In genomic region chr12:94754653-94755052, GRCh38 we compare ENCODE assay signal across 17 cellular contexts.
DNase-seq lines count a peak whose midpoint lies in the region; ATAC-seq and TF ChIP-seq lines count a peak whose summit lies in the region.
"Had no signal": no experiment of that assay in that cellular context is flagged by ENCODE, and none has a peak within 500 bp of the region (broad histone marks: within the 10 kb centered on the region; RNA-seq: fewer than 3 reads in every experiment).

No MANE protein-coding gene starts in this region.

- no peak overlapping the region for H3K4me3 Mint-ChIP-seq in stimulated activated naive B cell treated with anti-CD40 and anti-IgM and Interleukin-4, amounts not matched to agents 10 μg/mL and 1 μg/mL and 100 μg/mL, for 72 hours
- H3K4me3 Mint-ChIP-seq: activated naive CD8-positive, alpha-beta T cell had no signal

- H3K36me3 ChIP-seq in heart right ventricle (no peaks in the 10 kb centered on the region), RWPE2 (ENCODE audit: low read depth) (no peaks in the 10 kb centered on the region)
- H3K36me3 ChIP-seq: colonic mucosa, esophagus squamous epithelium, stomach had no signal

- peaks cover 34 to 48% of the 10 kb centered on the region in 2 donors for H3K36me3 Mint-ChIP-seq in stimulated activated naive B cell treated with anti-CD40 and anti-IgM and Interleukin-4, amounts not matched to agents 10 μg/mL and 1 μg/mL and 100 μg/mL, for 72 hours
- H3K36me3 Mint-ChIP-seq: activated naive CD8-positive, alpha-beta T cell had no signal

- intact Hi-C loops in heart right ventricle (cut with DNase I) (loop anchor here in 2 of 10 donors (10.0 kb wide), 2 partner anchors 190 to 620 kb away; no protein-coding TSS in a partner anchor), left ventricle myocardium superior (cut with micrococcal nuclease) (no loop called here)

- TF ChIP-seq CTCF in heart right ventricle (IDR thresholded peaks at IDR 0.05), result peak in 7 of 9 donors; percentile 7 to 48 (median 31)
- TF ChIP-seq CTCF in RWPE2 (IDR thresholded peaks at IDR 0.05; ENCODE audit: poor library complexity, severe bottlenecking), result peak; percentile 36
- TF ChIP-seq CTCF in fibroblast of pulmonary artery (IDR thresholded peaks at IDR 0.05; ENCODE audit: low read length, missing control alignments), result peak; percentile 40

- H3K27me3 ChIP-seq in heart right ventricle, result peaks cover 0 to 6% (median 3%) of the 10 kb centered on the region in 7 donors
- no peaks in the 10 kb centered on the region for H3K27me3 ChIP-seq in RWPE2 (ENCODE audit: insufficient read depth, poor library complexity, severe bottlenecking)
- H3K27me3 ChIP-seq: colonic mucosa, esophagus squamous epithelium, stomach had no signal

- H3K27ac ChIP-seq in heart right ventricle, result no peak overlapping the region
- H3K27ac ChIP-seq in RWPE2 (ENCODE audit: poor library complexity, severe bottlenecking), result no peak overlapping the region
- H3K27ac ChIP-seq: colonic mucosa, esophagus squamous epithelium, stomach had no signal

- H3K27ac Mint-ChIP-seq in stimulated activated naive B cell treated with anti-CD40 and anti-IgM and Interleukin-4, amounts not matched to agents 10 μg/mL and 1 μg/mL and 100 μg/mL, for 72 hours, result peak overlapping the region; percentile 20
- H3K27ac Mint-ChIP-seq: activated naive CD8-positive, alpha-beta T cell had no signal

- H3K9me3 Mint-ChIP-seq in stimulated activated naive B cell treated with anti-CD40 and anti-IgM and Interleukin-4, amounts not matched to agents 10 μg/mL and 1 μg/mL and 100 μg/mL, for 72 hours, result no peaks in the 10 kb centered on the region

- H3K4me1 Mint-ChIP-seq in stimulated activated naive B cell treated with anti-CD40 and anti-IgM and Interleukin-4, amounts not matched to agents 10 μg/mL and 1 μg/mL and 100 μg/mL, for 72 hours, result peaks cover 6 to 12% of the 10 kb centered on the region in 2 donors

- H3K9me3 ChIP-seq in heart right ventricle (no peaks in the 10 kb centered on the region), RWPE2 (ENCODE audit: severe bottlenecking) (no peaks in the 10 kb centered on the region)
- H3K9me3 ChIP-seq: colonic mucosa, esophagus squamous epithelium, stomach had no signal

- H3K4me1 ChIP-seq in heart right ventricle, result no peaks in the 10 kb centered on the region
- no peaks in the 10 kb centered on the region for H3K4me1 ChIP-seq in RWPE2 (ENCODE audit: insufficient read depth, poor library complexity, severe bottlenecking)
- H3K4me1 ChIP-seq: colonic mucosa, esophagus squamous epithelium had no signal

- H3K4me3 ChIP-seq in heart right ventricle (no peak overlapping the region), RWPE2 (ENCODE audit: severe bottlenecking) (no peak overlapping the region), fibroblast of pulmonary artery (replicated peaks; ENCODE audit: low read depth, low read length) (no peak overlapping the region)
- H3K4me3 ChIP-seq: colonic mucosa, esophagus squamous epithelium, stomach had no signal

- ATAC-seq in heart right ventricle, result no peak
- no peak for ATAC-seq in left ventricle myocardium superior
- ATAC-seq in RWPE2 (ENCODE audit: low read depth), result no peak
- ATAC-seq in stimulated activated naive B cell treated with anti-CD40 and anti-IgM and Interleukin-4, amounts not matched to agents 10 μg/mL and 1 μg/mL and 100 μg/mL, for 72 hours (replicated peaks), result no peak
- ATAC-seq in GM18870 (IDR thresholded peaks at IDR 0.05; ENCODE audit: unreplicated experiment), result no peak
- ATAC-seq in GM21737 (IDR thresholded peaks at IDR 0.05; ENCODE audit: unreplicated experiment), result no peak
- no peak for ATAC-seq in GM21529 (IDR thresholded peaks at IDR 0.05; ENCODE audit: unreplicated experiment)

- DNase-seq in heart right ventricle (no peak), left ventricle myocardium superior (no peak), RWPE2 (ENCODE audit: low spot score) (no peak), fibroblast of pulmonary artery (ENCODE audit: low read depth) (peak; percentile 17)
- DNase-seq in stimulated activated naive B cell treated with anti-CD40 and anti-IgM and Interleukin-4, amounts not matched to agents 10 μg/mL and 1 μg/mL and 100 μg/mL, for 72 hours, result no peak
- DNase-seq: activated CD4-positive, alpha-beta T cell treated with anti-CD3 and anti-CD28 coated beads for 4 hours; colonic mucosa; esophagus squamous epithelium; Kasumi-1; NCI-H1930; NCI-H524 treated with DMSO at 0.1 percent for 48 hours; stomach; T-helper 2 cell had no signal

- peaks cover 6 to 13% of the 10 kb centered on the region in 2 donors for H3K27me3 Mint-ChIP-seq in stimulated activated naive B cell treated with anti-CD40 and anti-IgM and Interleukin-4, amounts not matched to agents 10 μg/mL and 1 μg/mL and 100 μg/mL, for 72 hours
